Comparison of ENCODE assay signal across 8 cellular contexts in genomic region chr18:33288082-33288716, GRCh38.
"Had no signal": no experiment of that assay in that cellular context is flagged by ENCODE, and none has a peak within 500 bp of the region (broad histone marks: within the 10 kb centered on the region; RNA-seq: fewer than 3 reads in every experiment).

No MANE protein-coding gene starts in this region.

- DNase-seq: GM23248, H7, HFFc6, IMR-90, KBM-7 had no signal

- H3K4me3 ChIP-seq: GM23248, HAP-1 had no signal

- H3K9me3 ChIP-seq: HAP-1 had no signal

- H3K4me1 ChIP-seq: HAP-1 had no signal

- H3K27ac Mint-ChIP-seq: HFFc6 had no signal

- ATAC-seq: HCT116 had no signal

- H3K9ac ChIP-seq: GM23248 had no signal

- H3K4me3 Mint-ChIP-seq: HFFc6 had no signal

- H3K36me3 ChIP-seq: HAP-1 had no signal

- H2AFZ ChIP-seq: GM23248 had no signal

- H3K27ac ChIP-seq: GM23248, HL-60 had no signal
